Comparison of ENCODE assay signal across 8 cellular contexts in the genomic region with DNA sequence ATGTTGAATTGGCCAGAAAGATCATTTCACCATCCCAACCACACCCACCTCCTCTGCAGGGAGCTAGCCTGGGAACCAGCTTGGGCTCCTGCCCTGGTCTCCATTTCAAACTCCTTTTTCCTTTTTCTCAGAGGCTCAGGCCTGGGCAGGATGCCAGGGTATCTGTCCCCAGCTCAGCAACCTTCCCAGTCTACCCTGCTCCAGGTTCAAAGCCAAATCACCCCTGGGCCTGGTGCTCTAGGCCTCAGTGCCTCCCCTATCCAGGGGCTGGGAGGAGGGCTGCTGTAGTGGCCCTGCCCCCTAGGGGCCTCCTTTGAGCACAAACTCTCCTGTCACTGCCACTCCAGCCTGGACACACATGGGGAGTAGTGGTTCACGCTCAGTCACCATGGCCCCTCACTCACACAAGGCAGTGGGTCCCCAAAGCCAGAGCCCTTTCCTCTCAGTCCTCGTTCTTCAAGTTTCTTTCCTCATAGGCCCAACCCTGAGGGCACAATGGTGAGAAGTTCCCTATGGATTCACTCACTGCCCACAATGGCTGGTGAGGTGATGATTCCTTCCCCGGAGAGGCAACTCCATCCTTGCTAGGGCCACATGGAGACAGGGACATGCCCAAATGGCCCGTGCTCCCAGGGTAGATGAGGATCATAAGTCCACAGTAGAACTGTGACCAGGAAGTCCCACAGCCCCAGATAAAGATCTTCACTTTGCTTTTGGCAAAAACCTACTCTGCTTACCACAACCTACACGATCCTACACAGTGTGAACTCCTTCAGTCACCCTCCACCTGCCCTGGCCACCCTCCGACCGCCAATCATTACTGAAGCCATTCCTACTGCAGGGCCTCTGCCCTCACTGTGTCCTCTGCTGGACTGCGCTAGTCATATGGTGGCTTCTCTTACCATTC. TPM values are rescaled to one million over a fixed set of nuclear protein-coding genes. Genes with fewer than 3 reads are reported as not detected.
DNase-seq lines count a peak whose midpoint lies in the region; ATAC-seq and TF ChIP-seq lines count a peak whose summit lies in the region.

No MANE protein-coding gene starts in this region.

- no peaks in the 10 kb centered on the region for H3K36me3 Mint-ChIP-seq in neural progenitor cell

- H3K36me3 ChIP-seq in DND-41 (ENCODE audit: insufficient read depth, low read length) (no peaks in the 10 kb centered on the region), MM.1S (replicated peaks; ENCODE audit: insufficient read depth, low read length) (peaks cover 3% of the 10 kb centered on the region), neural progenitor cell (no peaks in the 10 kb centered on the region)

- H2AFZ ChIP-seq in DND-41 (ENCODE audit: low read depth, low read length) (no peak overlapping the region), MM.1S (ENCODE audit: low read length) (no peak overlapping the region), neural progenitor cell (replicated peaks) (no peak overlapping the region)

- H3K27ac ChIP-seq in DND-41 (ENCODE audit: low read length) (0 out of 2 replicates have a peak overlapping the region, but pooled peaks have one; percentile 49), MM.1S (ENCODE audit: low read length) (peak overlapping the region; percentile 54; the same call in 1 of the 2 replicates), coronary artery (peak overlapping the region; percentile 61 to 91), neural progenitor cell (no peak overlapping the region)

- peak overlapping the region; percentile 46 for H3K4me3 Mint-ChIP-seq in neural progenitor cell

- H3K27me3 Mint-ChIP-seq in neural progenitor cell (ENCODE audit: insufficient read depth, low read depth) = peaks cover 13% of the 10 kb centered on the region

- no peaks in the 10 kb centered on the region for H3K27me3 ChIP-seq in DND-41 (ENCODE audit: insufficient read depth, low read length, poor library complexity)
- H3K27me3 ChIP-seq in MM.1S (replicated peaks; ENCODE audit: insufficient read depth, low read length) = no peaks in the 10 kb centered on the region
- H3K27me3 ChIP-seq in neural progenitor cell = peaks cover 37% of the 10 kb centered on the region

- H3K4me2 ChIP-seq in DND-41 (ENCODE audit: insufficient read depth, low read length) = 0 out of 2 replicates have a peak overlapping the region, but pooled peaks have one; percentile 96
- H3K4me2 ChIP-seq in MM.1S (ENCODE audit: low read depth, low read length) = peak overlapping the region; percentile 10; the same call in 1 of the 2 replicates
- no peak overlapping the region for H3K4me2 ChIP-seq in neural progenitor cell

- H3F3A ChIP-seq in MM.1S (ENCODE audit: insufficient read depth, low read length) = peaks cover 21% of the 10 kb centered on the region
- H3F3A ChIP-seq in neural progenitor cell (ENCODE audit: low read depth) = peaks cover 14% of the 10 kb centered on the region

- no peak for ATAC-seq in DND-41 (ENCODE audit: insufficient read depth, low read depth)
- no peak for ATAC-seq in GM19395 (IDR thresholded peaks at IDR 0.05; ENCODE audit: unreplicated experiment)
- no peak for ATAC-seq in GM21717 (IDR thresholded peaks at IDR 0.05; ENCODE audit: unreplicated experiment)

- H3K9ac ChIP-seq in DND-41 (ENCODE audit: low read depth, low read length) = no peak overlapping the region
- H3K9ac ChIP-seq in MM.1S (ENCODE audit: low read length) = no peak overlapping the region
- no peak overlapping the region for H3K9ac ChIP-seq in neural progenitor cell

- peak overlapping the region; percentile 26 for H3K27ac Mint-ChIP-seq in neural progenitor cell

- TF ChIP-seq CTCF in DND-41 (IDR thresholded peaks at IDR 0.05; ENCODE audit: borderline replicate concordance, extremely low read depth, low read length, poor library complexity, severe bottlenecking) (peak; percentile 27), MM.1S (IDR thresholded peaks at IDR 0.05; ENCODE audit: low read length) (peak; percentile 19; the same call in 1 of the 2 replicates), coronary artery (IDR thresholded peaks at IDR 0.05) (no peak), neural progenitor cell (IDR thresholded peaks at IDR 0.05) (peak; percentile 45)

- H3K4me1 ChIP-seq in DND-41 (ENCODE audit: insufficient read depth, low read length) (peaks cover 43% of the 10 kb centered on the region), MM.1S (ENCODE audit: low read length) (peaks cover 39% of the 10 kb centered on the region), neural progenitor cell (no peaks in the 10 kb centered on the region)

- H4K20me1 ChIP-seq in DND-41 (ENCODE audit: insufficient read depth, low read length) (no peaks in the 10 kb centered on the region), MM.1S (ENCODE audit: insufficient read depth, low read length) (no peaks in the 10 kb centered on the region), neural progenitor cell (ENCODE audit: low read depth) (no peaks in the 10 kb centered on the region)

- peaks cover 24% of the 10 kb centered on the region for H3K4me1 Mint-ChIP-seq in neural progenitor cell

- no peak for DNase-seq in DND-41
- no peak for DNase-seq in MM.1S
- no peak for DNase-seq in coronary artery (ENCODE audit: low spot score)
- peak; percentile 53 for DNase-seq in neural progenitor cell (ENCODE audit: low spot score)
- no peak for DNase-seq in COLO668 (lab: John Stamatoyannopoulos, UW; ENCODE audit: unreplicated experiment)
- DNase-seq in NCI-H2029 (lab: John Stamatoyannopoulos, UW) = no peak

- H3K79me2 ChIP-seq in DND-41 (ENCODE audit: insufficient read depth, low read length) (no peaks in the 10 kb centered on the region), MM.1S (ENCODE audit: low read length) (peaks cover 39% of the 10 kb centered on the region), neural progenitor cell (ENCODE audit: low read depth) (no peaks in the 10 kb centered on the region)

- H3K9me3 ChIP-seq in DND-41 (ENCODE audit: insufficient read depth, low read length, severe bottlenecking) (no peaks in the 10 kb centered on the region), MM.1S (replicated peaks; ENCODE audit: insufficient read depth, low read length) (no peaks in the 10 kb centered on the region), neural progenitor cell (ENCODE audit: low read depth) (no peaks in the 10 kb centered on the region)

- H3K9me2 ChIP-seq in MM.1S (replicated peaks; ENCODE audit: insufficient read depth, low read length) = no peaks in the 10 kb centered on the region

- H3K9me3 Mint-ChIP-seq in neural progenitor cell = no peaks in the 10 kb centered on the region

- H3K4me3 ChIP-seq in DND-41 (ENCODE audit: low read depth in 1 of 2, low read length in 2 of 2) (no peak overlapping the region), MM.1S (ENCODE audit: low read length) (no peak overlapping the region), coronary artery (no peak overlapping the region), neural progenitor cell (no peak overlapping the region)

RNA-seq across cellular contexts. Expression of a gene that starts 1.6 kb away (rescaled TPM):
- total RNA-seq in neural progenitor cell (ENCODE audit: low replicate concordance) = 5.5 and 11.1 TPM in 2 replicates

RNA-seq across cellular contexts. Expression of a gene that starts 12.1 kb away (rescaled TPM):
- 1.4 and 8.8 TPM in 2 replicates for total RNA-seq in neural progenitor cell (ENCODE audit: low replicate concordance)

RNA-seq across cellular contexts. Expression of a gene that starts 19.1 kb away (rescaled TPM):
- 14.3 and 42.7 TPM in 2 replicates for total RNA-seq in neural progenitor cell (ENCODE audit: low replicate concordance)

RNA-seq across cellular contexts. Expression of a gene that starts 19.2 kb away (rescaled TPM):
- total RNA-seq in neural progenitor cell (ENCODE audit: low replicate concordance) = 9.1 and 20.5 TPM in 2 replicates

RNA-seq across cellular contexts. Expression of a gene that starts 41.0 kb away (rescaled TPM):
- 20.5 and 25.6 TPM in 2 replicates for total RNA-seq in neural progenitor cell (ENCODE audit: low replicate concordance)
